Comparison of ENCODE assay signal across 15 cellular contexts in genomic region chr22:15738157-15738908, GRCh38. TPM values are rescaled to one million over a fixed set of nuclear protein-coding genes. Genes with fewer than 3 reads are reported as not detected.
DNase-seq lines count a peak whose midpoint lies in the region; ATAC-seq, FAIRE-seq and TF ChIP-seq lines count a peak whose summit lies in the region.
"Not testable (repeated sequence)": the region's sequence is repeated elsewhere in the genome, so short reads cannot be mapped to it uniquely, and the experiment has no call there.
"Had no signal": no experiment of that assay in that cellular context is flagged by ENCODE, and none has a peak within 500 bp of the region (broad histone marks: within the 10 kb centered on the region; RNA-seq: fewer than 3 reads in every experiment).

No MANE protein-coding gene starts in this region.

- H3K4me1 ChIP-seq in RWPE2 (ENCODE audit: insufficient read depth, poor library complexity, severe bottlenecking); kidney (ENCODE audit: control insufficient read depth in 1 of 2, insufficient read depth in 1 of 2, low read depth in 1 of 2, low read length in 2 of 2); mucosa of descending colon (ENCODE audit: low read depth): not testable (repeated sequence)

- intact Hi-C loops in CD14-positive monocyte (cut with micrococcal nuclease); kidney (cut with DNase I); mucosa of descending colon (cut with DNase I, micrococcal nuclease): not testable (repeated sequence)

- not testable (repeated sequence) for H3K9me3 ChIP-seq in RWPE2 (ENCODE audit: severe bottlenecking); kidney (ENCODE audit: control insufficient read depth in 1 of 2, low read length in 2 of 2); mucosa of descending colon

- not testable (repeated sequence) for TF ChIP-seq CTCF in CD14-positive monocyte (IDR thresholded peaks at IDR 0.05); RWPE2 (IDR thresholded peaks at IDR 0.05; ENCODE audit: poor library complexity, severe bottlenecking); coronary artery (IDR thresholded peaks at IDR 0.05); kidney (IDR thresholded peaks at IDR 0.05; ENCODE audit: borderline replicate concordance, extremely low read depth, insufficient read depth); mucosa of descending colon (IDR thresholded peaks at IDR 0.05); type B pancreatic cell (conservative IDR thresholded peaks at IDR 0.05)

- H3K36me3 Mint-ChIP-seq in CD14-positive monocyte; stimulated activated effector memory CD8-positive, alpha-beta T cell treated with anti-CD3 and anti-CD28 coated beads, Interleukin-12 subunit alpha, Interleukin-12 subunit beta, amount 100 ng/mL, for 72 hours; type B pancreatic cell: not testable (repeated sequence)

- H3K4me3 ChIP-seq in RWPE2 (ENCODE audit: severe bottlenecking); coronary artery; kidney (ENCODE audit: low read length in 2 of 2); mucosa of descending colon: not testable (repeated sequence)

- H3K36me3 ChIP-seq in RWPE2 (ENCODE audit: low read depth); kidney (ENCODE audit: control insufficient read depth in 1 of 2, insufficient read depth in 2 of 2, low read length in 2 of 2); mucosa of descending colon (ENCODE audit: low read depth): not testable (repeated sequence)

- H3K4me3 Mint-ChIP-seq in CD14-positive monocyte; stimulated activated effector memory CD8-positive, alpha-beta T cell treated with anti-CD3 and anti-CD28 coated beads, Interleukin-12 subunit alpha, Interleukin-12 subunit beta, amount 100 ng/mL, for 72 hours; type B pancreatic cell: not testable (repeated sequence)

- not testable (repeated sequence) for H3K27ac ChIP-seq in RWPE2 (ENCODE audit: poor library complexity, severe bottlenecking); coronary artery; kidney (ENCODE audit: low read depth in 2 of 2, low read length in 2 of 2)

- DNase-seq in CD14-positive monocyte (ENCODE audit: low spot score) (peak; percentile 33), RWPE2 (ENCODE audit: low spot score) (peak; percentile 32), coronary artery (ENCODE audit: low spot score) (peak; percentile 24), fibroblast of gingiva (ENCODE audit: low read depth) (peak; percentile 0), kidney (peak; percentile 47), type B pancreatic cell (ENCODE audit: extremely low spot score, unreplicated experiment) (peak; percentile 53)
- not testable (repeated sequence) for DNase-seq in mucosa of descending colon; stimulated activated effector memory CD8-positive, alpha-beta T cell treated with anti-CD3 and anti-CD28 coated beads, Interleukin-12 subunit alpha, Interleukin-12 subunit beta, amount 100 ng/mL, for 72 hours (ENCODE audit: low spot score in 2 of 2)

- FAIRE-seq in kidney (lab: Jason Lieb, UNC) = not testable (repeated sequence)

- not testable (repeated sequence) for H3K9ac ChIP-seq in kidney (ENCODE audit: low read length in 2 of 2)

- not testable (repeated sequence) for H3K27ac Mint-ChIP-seq in CD14-positive monocyte; stimulated activated effector memory CD8-positive, alpha-beta T cell treated with anti-CD3 and anti-CD28 coated beads, Interleukin-12 subunit alpha, Interleukin-12 subunit beta, amount 100 ng/mL, for 72 hours; type B pancreatic cell

- not testable (repeated sequence) for H3K27me3 Mint-ChIP-seq in CD14-positive monocyte (ENCODE audit: low read depth in 3 of 3); type B pancreatic cell

- H3K9me3 Mint-ChIP-seq in CD14-positive monocyte; stimulated activated effector memory CD8-positive, alpha-beta T cell treated with anti-CD3 and anti-CD28 coated beads, Interleukin-12 subunit alpha, Interleukin-12 subunit beta, amount 100 ng/mL, for 72 hours; type B pancreatic cell: not testable (repeated sequence)

- not testable (repeated sequence) for ATAC-seq in RWPE2 (ENCODE audit: low read depth)
- peak; percentile 21 for ATAC-seq in mucosa of descending colon
- ATAC-seq in stimulated activated effector memory CD8-positive, alpha-beta T cell treated with anti-CD3 and anti-CD28 coated beads, Interleukin-12 subunit alpha, Interleukin-12 subunit beta, amount 100 ng/mL, for 72 hours = peak; percentile 57

- not testable (repeated sequence) for H3K4me1 Mint-ChIP-seq in CD14-positive monocyte; stimulated activated effector memory CD8-positive, alpha-beta T cell treated with anti-CD3 and anti-CD28 coated beads, Interleukin-12 subunit alpha, Interleukin-12 subunit beta, amount 100 ng/mL, for 72 hours; type B pancreatic cell (ENCODE audit: unreplicated experiment)

- H3K27me3 ChIP-seq in RWPE2 (ENCODE audit: insufficient read depth, poor library complexity, severe bottlenecking) = not testable (repeated sequence)

RNA-seq across cellular contexts. Expression of gene POTEH, which starts 48.5 kb away (rescaled TPM):
- polyA plus RNA-seq in CD14-positive monocyte (not detected), kidney (ENCODE audit: insufficient read depth, low read depth, low replicate concordance) (not detected)
- total RNA-seq in kidney (not detected), mucosa of descending colon (not detected), type B pancreatic cell (ENCODE audit: low replicate concordance) (not detected in 2 replicates)
- total RNA-seq: B cell; CD4-positive, alpha-beta T cell; CD8-positive, alpha-beta memory T cell; GM23248; H1; H7 had no signal
- polyA plus RNA-seq: AG04450; CD8-positive, alpha-beta memory T cell; GM23248; H1 had no signal
